ENCODE assay signal across 11 cellular contexts in genomic region chr1:229230893-229231753, GRCh38. TPM values are rescaled to one million over a fixed set of nuclear protein-coding genes. Genes with fewer than 3 reads are reported as not detected.
DNase-seq lines count a peak whose midpoint lies in the region; ATAC-seq and TF ChIP-seq lines count a peak whose summit lies in the region.
"Had no signal": no experiment of that assay in that cellular context is flagged by ENCODE, and none has a peak within 500 bp of the region (broad histone marks: within the 10 kb centered on the region; RNA-seq: fewer than 3 reads in every experiment).

No MANE protein-coding gene starts in this region.

- H3K4me1 ChIP-seq in left ventricle myocardium inferior = peaks cover 43% of the 10 kb centered on the region
- H3K4me1 ChIP-seq in Panc1 (ENCODE audit: control insufficient read depth, insufficient read depth, low read length) = peaks cover 40% of the 10 kb centered on the region
- H3K4me1 ChIP-seq in iPS-18a (ENCODE audit: control insufficient read depth, low read depth, low read length) = peaks cover 65% of the 10 kb centered on the region
- peaks cover 2% of the 10 kb centered on the region for H3K4me1 ChIP-seq in urinary bladder (ENCODE audit: insufficient read depth)
- H3K4me1 ChIP-seq in BE2C = no peaks in the 10 kb centered on the region; the same call in 1 of the 2 replicates

- TF ChIP-seq CTCF in left ventricle myocardium inferior (IDR thresholded peaks at IDR 0.05; ENCODE audit: borderline replicate concordance) (no peak), Panc1 (IDR thresholded peaks at IDR 0.05) (no peak), coronary artery (IDR thresholded peaks at IDR 0.05) (no peak), BE2C (IDR thresholded peaks at IDR 0.05; ENCODE audit: low read depth, low read length) (no peak)

- DNase-seq in left ventricle myocardium inferior (no peak), Right ventricle myocardium superior (no peak), Panc1 (ENCODE audit: low read depth, low spot score) (peak; percentile 27), coronary artery (ENCODE audit: low spot score) (no peak), BE2C (no peak)
- DNase-seq: activated CD4-positive, alpha-beta memory T cell treated with anti-CD3 and anti-CD28 coated beads for 36 hours; effector memory CD4-positive, alpha-beta T cell; natural killer cell had no signal

- ATAC-seq in Right ventricle myocardium superior (ENCODE audit: poor library complexity) (no peak), Panc1 (peak; percentile 68), GM21529 (IDR thresholded peaks at IDR 0.05; ENCODE audit: unreplicated experiment) (no peak)
- ATAC-seq: natural killer cell had no signal

- peaks cover 4% of the 10 kb centered on the region for H3K27me3 ChIP-seq in left ventricle myocardium inferior (ENCODE audit: low read depth)
- H3K27me3 ChIP-seq in Panc1 (ENCODE audit: control insufficient read depth, insufficient read depth, low read length) = no peaks in the 10 kb centered on the region
- H3K27me3 ChIP-seq in iPS-18a (ENCODE audit: control insufficient read depth, insufficient read depth, low read length) = no peaks in the 10 kb centered on the region
- H3K27me3 ChIP-seq in BE2C = no peaks in the 10 kb centered on the region

- POLR2A ChIA-PET in Panc1 (lab: Charles Lee) = no interaction called here

- H3K36me3 ChIP-seq in left ventricle myocardium inferior (no peaks in the 10 kb centered on the region), Panc1 (ENCODE audit: control insufficient read depth, insufficient read depth, low read length) (no peaks in the 10 kb centered on the region), iPS-18a (ENCODE audit: control insufficient read depth, low read depth, low read length) (no peaks in the 10 kb centered on the region), urinary bladder (ENCODE audit: insufficient read depth) (no peaks in the 10 kb centered on the region), BE2C (no peaks in the 10 kb centered on the region)

- BruUV-seq in Panc1 (replicated peaks; lab: Mats Ljungman, UMichigan) = no TSS peak

- in situ Hi-C loops in Panc1 (cut with HindIII; ENCODE audit: low pct_unique_long_range_greater_than_20kb, low sequenced_read_pairs) = no loop called here

- no peaks in the 10 kb centered on the region for H3K9me3 ChIP-seq in left ventricle myocardium inferior (replicated peaks)
- H3K9me3 ChIP-seq in Panc1 (ENCODE audit: control insufficient read depth, insufficient read depth, low read depth, low read length) = no peaks in the 10 kb centered on the region
- no peaks in the 10 kb centered on the region for H3K9me3 ChIP-seq in iPS-18a (ENCODE audit: control insufficient read depth, low read depth, low read length)
- H3K9me3 ChIP-seq in BE2C = no peaks in the 10 kb centered on the region

- CTCF ChIA-PET in Panc1 (lab: Charles Lee) = interaction anchor here (0.6 kb wide), 1 partner anchor 161 kb away, joined by 4 read pairs; no protein-coding TSS in a partner anchor

- peak overlapping the region; percentile 24 for H3K9ac ChIP-seq in iPS-18a (ENCODE audit: low read length)

- intact Hi-C loops in left ventricle myocardium inferior (cut with micrococcal nuclease) = loop anchor here (10.0 kb wide), 1 partner anchor 566 kb away; no protein-coding TSS in a partner anchor
- intact Hi-C loops in Right ventricle myocardium superior (cut with DNase I) = no loop called here
- intact Hi-C loops in Panc1 (cut with micrococcal nuclease; ENCODE audit: unreplicated experiment) = no loop called here

- WGBS in urinary bladder = 80% methylated on average over 9 of the region's 9 CpGs

- H3K27ac ChIP-seq in left ventricle myocardium inferior (replicated peaks) (peak overlapping the region; percentile 96), Panc1 (ENCODE audit: low read length) (peak overlapping the region; percentile 52), iPS-18a (ENCODE audit: low read length) (peak overlapping the region; percentile 46), urinary bladder (ENCODE audit: low read depth) (peak overlapping the region; percentile 43), coronary artery (peak overlapping the region in 1 of 2 donors; percentile 84)

- no peak overlapping the region for H3K4me3 ChIP-seq in left ventricle myocardium inferior
- no peak overlapping the region for H3K4me3 ChIP-seq in Panc1 (ENCODE audit: low read depth in 2 of 2, low read length in 2 of 2)
- H3K4me3 ChIP-seq in iPS-18a (ENCODE audit: low read length) = peak overlapping the region; percentile 8
- no peak overlapping the region for H3K4me3 ChIP-seq in urinary bladder (ENCODE audit: low read depth, low read length)
- H3K4me3 ChIP-seq in coronary artery = no peak overlapping the region
- no peak overlapping the region for H3K4me3 ChIP-seq in BE2C (ENCODE audit: low read depth, low read length)

RNA-seq across cellular contexts. Expression of gene RAB4A, which starts 39.8 kb away (rescaled TPM):
- total RNA-seq in left ventricle myocardium inferior (132 TPM), Right ventricle myocardium superior (103 TPM), Panc1 (2021; ENCODE audit: unreplicated experiment) (73.0 TPM), urinary bladder (33.5 TPM)
- polyA plus RNA-seq in Panc1 (2012; ENCODE audit: insufficient read length) = 60.4 TPM
- polyA plus RNA-seq in urinary bladder = 51.4 TPM
- polyA plus RNA-seq in BE2C (2012; ENCODE audit: insufficient read depth, insufficient read length, low read depth) = 66.4 TPM
